17 cellular contexts compared by ENCODE assay signal in genomic region chr15:57892181-57892580, GRCh38.
A peak's percentile ranks its signal among the peaks of the same experiment; 100 is the strongest.
DNase-seq lines count a peak whose midpoint lies in the region; ATAC-seq and TF ChIP-seq lines count a peak whose summit lies in the region.
"Had no signal": no experiment of that assay in that cellular context is flagged by ENCODE, and none has a peak within 500 bp of the region (broad histone marks: within the 10 kb centered on the region; RNA-seq: fewer than 3 reads in every experiment).

No MANE protein-coding gene starts in this region.

- DNase-seq in GM23248 (peak; percentile 23), RWPE2 (ENCODE audit: low spot score) (no peak), fibroblast of lung (ENCODE audit: low read depth in 2 of 2) (peak; percentile 17 to 27), renal cortical epithelial cell (ENCODE audit: low read depth) (peak; percentile 25)
- DNase-seq in activated T-cell treated with anti-CD3 and anti-CD28 coated beads, Interleukin-2, amount 50 U/mL, for 48 hours, result no peak
- DNase-seq: CD8-positive, alpha-beta memory T cell; H7; IMR-90; Karpas-422; NCI-H1105; NCI-H2081 treated with DMSO at 0.1 percent for 48 hours; NK-92 treated with Interleukin-12 subunit alpha and Interleukin-12 subunit beta, amount 100 ng/mL, for 24 hours; Right ventricle myocardium superior had no signal

- H3K9ac ChIP-seq in GM23248 (no peak overlapping the region), fibroblast of lung (ENCODE audit: insufficient read depth, low read length) (no peak overlapping the region)
- H3K9ac ChIP-seq: BLaER1 treated with 17β-estradiol and CSF1 and Interleukin-3, amounts not matched to agents 10 nM and 100 nM had no signal

- H3K4me2 ChIP-seq in GM23248 (ENCODE audit: unreplicated experiment) (no peak overlapping the region), fibroblast of lung (ENCODE audit: extremely low read depth, insufficient read depth, low read length) (no peak overlapping the region)
- H3K4me2 ChIP-seq: BLaER1 treated with 17β-estradiol and CSF1 and Interleukin-3, amounts not matched to agents 10 nM and 100 nM had no signal

- 0 out of 3 replicates have a peak, but pooled peaks have one; percentile 14 for ATAC-seq in RWPE2 (ENCODE audit: low read depth)
- no peak for ATAC-seq in HG02981 (IDR thresholded peaks at IDR 0.05; ENCODE audit: unreplicated experiment)
- no peak for ATAC-seq in GM18861 (IDR thresholded peaks at IDR 0.05; ENCODE audit: unreplicated experiment)

- WGBS in GM23248 (ENCODE audit: low coverage in 1 of 2, low lambda C conversion rate in 2 of 2, missing lambda C conversion rate in 2 of 2), 2 experiments, result 75 to 94% methylated on average over 1 of the region's 1 CpG

- H2AFZ ChIP-seq in GM23248, result no peak overlapping the region
- no peak overlapping the region for H2AFZ ChIP-seq in fibroblast of lung (ENCODE audit: low read length)

- TF ChIP-seq CTCF in RWPE2 (IDR thresholded peaks at IDR 0.05; ENCODE audit: poor library complexity, severe bottlenecking) (no peak), fibroblast of lung (conservative IDR thresholded peaks at IDR 0.05 in 1 of 2, IDR thresholded peaks at IDR 0.05 in 1 of 2; ENCODE audit: low read depth in 1 of 2, low read length in 2 of 2) (no peak)

- H3K79me2 ChIP-seq in GM23248 (ENCODE audit: insufficient read depth) (no peaks in the 10 kb centered on the region), fibroblast of lung (ENCODE audit: control insufficient read depth, insufficient read depth, low read length) (no peaks in the 10 kb centered on the region)

- H3K9me3 ChIP-seq in GM23248 (ENCODE audit: low read depth) (no peaks in the 10 kb centered on the region), RWPE2 (ENCODE audit: severe bottlenecking) (no peaks in the 10 kb centered on the region), fibroblast of lung (ENCODE audit: control insufficient read depth, insufficient read depth, low read depth, low read length) (no peaks in the 10 kb centered on the region)

- no peaks in the 10 kb centered on the region for H3K4me1 ChIP-seq in GM23248 (ENCODE audit: insufficient read depth)
- no peaks in the 10 kb centered on the region for H3K4me1 ChIP-seq in RWPE2 (ENCODE audit: insufficient read depth, poor library complexity, severe bottlenecking)
- no peaks in the 10 kb centered on the region for H3K4me1 ChIP-seq in fibroblast of lung (ENCODE audit: control insufficient read depth, extremely low read depth, insufficient read depth, low read length)
- H3K4me1 ChIP-seq: BLaER1 treated with 17β-estradiol and CSF1 and Interleukin-3, amounts not matched to agents 10 nM and 100 nM had no signal

- H3K27ac ChIP-seq in GM23248 (no peak overlapping the region), RWPE2 (ENCODE audit: poor library complexity, severe bottlenecking) (no peak overlapping the region), fibroblast of lung (ENCODE audit: insufficient read depth, low read length) (no peak overlapping the region)
- H3K27ac ChIP-seq: BLaER1 treated with 17β-estradiol and CSF1 and Interleukin-3, amounts not matched to agents 10 nM and 100 nM; HL-60 had no signal

- H3K27me3 ChIP-seq in GM23248 (replicated peaks; ENCODE audit: insufficient read depth), result no peaks in the 10 kb centered on the region; the same call in 1 of the 2 replicates
- no peaks in the 10 kb centered on the region for H3K27me3 ChIP-seq in RWPE2 (ENCODE audit: insufficient read depth, poor library complexity, severe bottlenecking)
- no peaks in the 10 kb centered on the region for H3K27me3 ChIP-seq in fibroblast of lung (ENCODE audit: control insufficient read depth, insufficient read depth, low read length)
- H3K27me3 ChIP-seq: BLaER1 treated with 17β-estradiol and CSF1 and Interleukin-3, amounts not matched to agents 10 nM and 100 nM had no signal

- H3K9me2 ChIP-seq in GM23248 (ENCODE audit: insufficient read depth), result no peaks in the 10 kb centered on the region

- H3K4me3 ChIP-seq in GM23248 (no peak overlapping the region), RWPE2 (ENCODE audit: severe bottlenecking) (no peak overlapping the region), fibroblast of lung (replicated peaks in 1 of 4; ENCODE audit: control extremely low read depth in 1 of 4, insufficient read depth in 1 of 4, low read depth in 3 of 4, low read length in 4 of 4) (no peak overlapping the region)
- H3K4me3 ChIP-seq: BLaER1 treated with 17β-estradiol and CSF1 and Interleukin-3, amounts not matched to agents 10 nM and 100 nM had no signal

- H3K36me3 ChIP-seq in GM23248 (ENCODE audit: low read depth) (no peaks in the 10 kb centered on the region), RWPE2 (ENCODE audit: low read depth) (no peaks in the 10 kb centered on the region), fibroblast of lung (ENCODE audit: control insufficient read depth, insufficient read depth, low read length) (no peaks in the 10 kb centered on the region)
- H3K36me3 ChIP-seq: BLaER1 treated with 17β-estradiol and CSF1 and Interleukin-3, amounts not matched to agents 10 nM and 100 nM had no signal

- no peaks in the 10 kb centered on the region for H3F3A ChIP-seq in GM23248 (ENCODE audit: insufficient read depth)

- H4K20me1 ChIP-seq in GM23248 (ENCODE audit: insufficient read depth) (no peaks in the 10 kb centered on the region), fibroblast of lung (ENCODE audit: control insufficient read depth, extremely low read depth, insufficient read depth, low read length) (no peaks in the 10 kb centered on the region)
- H4K20me1 ChIP-seq: BLaER1 treated with 17β-estradiol and CSF1 and Interleukin-3, amounts not matched to agents 10 nM and 100 nM had no signal

- in situ Hi-C loops in GM23248 (cut with MboI), result no loop called here

Comparison
In these comparisons a context has a peak if more than half of its experiments do, and no peak if none do; other contexts are left out.
1. DNase-seq: peak in GM23248 (single experiment), fibroblast of lung (2 of 2) and renal cortical epithelial cell (single experiment); none in RWPE2 (single experiment) and activated T-cell treated with anti-CD3 and anti-CD28 coated beads, Interleukin-2, amount 50 U/mL, for 48 hours (0 of 2).